In the genomic region with DNA sequence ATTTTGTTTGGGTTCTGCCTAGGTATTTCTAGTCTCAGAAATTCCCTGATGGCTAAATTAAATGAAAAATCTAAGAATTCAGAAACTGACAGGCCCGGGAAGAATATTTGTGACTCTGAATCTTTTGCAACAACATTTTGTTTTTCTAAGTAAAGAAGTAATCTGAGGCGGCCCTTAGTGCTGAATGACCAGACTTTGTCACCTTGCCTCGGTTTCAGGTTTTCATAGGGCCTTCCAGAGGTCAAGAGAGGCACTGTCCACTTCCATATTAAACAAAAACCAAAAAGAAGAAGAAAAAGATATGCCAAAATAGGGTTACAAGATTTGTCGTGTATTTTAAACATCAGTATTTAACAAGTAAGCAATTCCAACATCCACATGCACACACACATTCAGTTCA, we compare ENCODE assay signal across 26 cellular contexts.
"Had no signal": no experiment of that assay in that cellular context is flagged by ENCODE, and none has a peak within 500 bp of the region (broad histone marks: within the 10 kb centered on the region; RNA-seq: fewer than 3 reads in every experiment).

No MANE protein-coding gene starts in this region.

- H3K36me3 ChIP-seq: brain microvascular endothelial cell, cardiac muscle cell had no signal

- H3K9me3 Mint-ChIP-seq: activated B cell treated with CpG ODN at 0.5 μM for 24 hours; activated CD4-positive, alpha-beta T cell treated with anti-CD3 and anti-CD28 coated beads, Interleukin-2, amount 10 ng/mL, durations not matched to agents 24 days and 14 days; activated naive CD8-positive, alpha-beta T cell treated with anti-CD3 and anti-CD28 coated beads for 36 hours; activated T-cell treated with anti-CD3 and anti-CD28 coated beads, Interleukin-2, amount 50 U/mL, for 24 hours; activated T-helper 1 cell treated with anti-CD3 and anti-CD28 coated beads, Interleukin-12 subunit alpha, Interleukin-12 subunit beta, Interleukin-2, Interleukin-4 antibody, amounts not matched to agents 30 ng/mL and 10 ng/mL and 1 ng/mL, durations not matched to agents 14 hours and 24 hours and 36 hours; T-cell had no signal

- H3K27ac Mint-ChIP-seq: activated B cell treated with CpG ODN at 0.5 μM for 24 hours; activated CD4-positive, alpha-beta T cell treated with anti-CD3 and anti-CD28 coated beads, Interleukin-2, amount 10 ng/mL, durations not matched to agents 24 days and 14 days; activated CD8-positive, alpha-beta memory T cell treated with anti-CD3 and anti-CD28 coated beads, Interleukin-2, amount 10 ng/mL, durations not matched to agents 7 days and 5 days; activated naive CD8-positive, alpha-beta T cell treated with anti-CD3 and anti-CD28 coated beads for 36 hours; activated T-cell treated with anti-CD3 and anti-CD28 coated beads, Interleukin-2, amount 50 U/mL, for 24 hours; activated T-helper 1 cell treated with anti-CD3 and anti-CD28 coated beads, Interleukin-12 subunit alpha, Interleukin-12 subunit beta, Interleukin-2, Interleukin-4 antibody, amounts not matched to agents 30 ng/mL and 10 ng/mL and 1 ng/mL, durations not matched to agents 14 hours and 24 hours and 36 hours; T-cell had no signal

- H3K27me3 Mint-ChIP-seq: activated B cell treated with CpG ODN at 0.5 μM for 24 hours; activated CD8-positive, alpha-beta memory T cell treated with anti-CD3 and anti-CD28 coated beads, Interleukin-2, amount 10 ng/mL, durations not matched to agents 7 days and 5 days; activated naive CD8-positive, alpha-beta T cell treated with anti-CD3 and anti-CD28 coated beads for 36 hours; activated T-cell treated with anti-CD3 and anti-CD28 coated beads, Interleukin-2, amount 50 U/mL, for 24 hours had no signal

- FAIRE-seq: TTC549 had no signal

- DNase-seq: activated B cell treated with CpG ODN at 0.5 μM for 24 hours; activated CD4-positive, alpha-beta T cell treated with anti-CD3 and anti-CD28 coated beads for 1 hour; activated CD4-positive, alpha-beta T cell treated with anti-CD3 and anti-CD28 coated beads, Interleukin-2, amount 10 ng/mL, durations not matched to agents 24 days and 14 days; activated CD4-positive, alpha-beta T cell treated with anti-CD3 and anti-CD28 coated beads, Interleukin-2, amount 50 U/mL, for 48 hours; activated CD8-positive, alpha-beta memory T cell treated with anti-CD3 and anti-CD28 coated beads, Interleukin-2, amount 10 ng/mL, durations not matched to agents 7 days and 5 days; activated effector memory CD4-positive, alpha-beta T cell treated with anti-CD3 and anti-CD28 coated beads, Interleukin-2, amount 50 U/mL, for 16 hours; activated naive CD4-positive, alpha-beta T cell treated with Interleukin-2 at 50 U/mL for 16 hours; activated naive CD8-positive, alpha-beta T cell treated with anti-CD3 and anti-CD28 coated beads for 36 hours; activated T-cell treated with anti-CD3 and anti-CD28 coated beads, Interleukin-2, amount 50 U/mL, for 24 hours; brain microvascular endothelial cell; KBM-7; NCI-H1092 treated with DMSO at 0.1 percent for 48 hours; NCI-H1417 treated with DMSO at 0.1 percent for 48 hours; NCI-H1694 treated with DMSO at 0.1 percent for 48 hours; NCI-H2029 treated with DMSO at 0.1 percent for 48 hours; NCI-H345; NCI-H510A; NCI-H526 treated with DMSO at 0.1 percent for 48 hours; NCI-H82; NK-92 treated with Interleukin-12 subunit alpha and Interleukin-12 subunit beta, amount 100 ng/mL, for 24 hours; SIG-M5; T-cell; T1000 had no signal

- H3K4me3 ChIP-seq: cardiac muscle cell had no signal

- H3K4me1 Mint-ChIP-seq: activated CD4-positive, alpha-beta T cell treated with anti-CD3 and anti-CD28 coated beads, Interleukin-2, amount 10 ng/mL, durations not matched to agents 24 days and 14 days had no signal

- H3K4me3 Mint-ChIP-seq: activated B cell treated with CpG ODN at 0.5 μM for 24 hours; activated CD4-positive, alpha-beta T cell treated with anti-CD3 and anti-CD28 coated beads, Interleukin-2, amount 10 ng/mL, durations not matched to agents 24 days and 14 days; activated CD8-positive, alpha-beta memory T cell treated with anti-CD3 and anti-CD28 coated beads, Interleukin-2, amount 10 ng/mL, durations not matched to agents 7 days and 5 days; activated naive CD8-positive, alpha-beta T cell treated with anti-CD3 and anti-CD28 coated beads for 36 hours; activated T-cell treated with anti-CD3 and anti-CD28 coated beads, Interleukin-2, amount 50 U/mL, for 24 hours; activated T-helper 1 cell treated with anti-CD3 and anti-CD28 coated beads, Interleukin-12 subunit alpha, Interleukin-12 subunit beta, Interleukin-2, Interleukin-4 antibody, amounts not matched to agents 30 ng/mL and 10 ng/mL and 1 ng/mL, durations not matched to agents 14 hours and 24 hours and 36 hours; T-cell had no signal

- H3K36me3 Mint-ChIP-seq: activated CD8-positive, alpha-beta memory T cell treated with anti-CD3 and anti-CD28 coated beads, Interleukin-2, amount 10 ng/mL, durations not matched to agents 7 days and 5 days; activated naive CD8-positive, alpha-beta T cell treated with anti-CD3 and anti-CD28 coated beads for 36 hours; T-cell had no signal

- ATAC-seq: activated CD8-positive, alpha-beta memory T cell treated with anti-CD3 and anti-CD28 coated beads, Interleukin-2, amount 10 ng/mL, durations not matched to agents 7 days and 5 days; T-cell had no signal

- H3K27me3 ChIP-seq: brain microvascular endothelial cell, cardiac muscle cell had no signal

- H3K27ac ChIP-seq: brain microvascular endothelial cell, cardiac muscle cell had no signal
